In genomic region chr3:111539351-111540331, GRCh38 we compare ENCODE assay signal across 9 cellular contexts. TPM values are rescaled to one million over a fixed set of nuclear protein-coding genes. Genes with fewer than 3 reads are reported as not detected.
DNase-seq lines count a peak whose midpoint lies in the region; ATAC-seq and TF ChIP-seq lines count a peak whose summit lies in the region.
"Had no signal": no experiment of that assay in that cellular context is flagged by ENCODE, and none has a peak within 500 bp of the region (broad histone marks: within the 10 kb centered on the region; RNA-seq: fewer than 3 reads in every experiment).

No MANE protein-coding gene starts in this region.

- ATAC-seq in lower lobe of right lung: peak; percentile 86 to 93

- H3K27ac ChIP-seq in lower lobe of right lung: no peak overlapping the region

- TF ChIP-seq CTCF in lower lobe of right lung (IDR thresholded peaks at IDR 0.05): peak; percentile 65

- no peaks in the 10 kb centered on the region for H3K9me3 ChIP-seq in lower lobe of right lung

- DNase-seq in NCI-H2029 (lab: John Stamatoyannopoulos, UW) (peak; percentile 14), NCI-H2029 treated with DMSO at 0.1 percent for 48 hours (lab: John Stamatoyannopoulos, UW) (no peak), H7 (peak; percentile 41), Kasumi-1 (lab: John Stamatoyannopoulos, UW) (peak; percentile 67 to 69), T1000 (lab: John Stamatoyannopoulos, UW) (peak; percentile 30), brain pericyte (ENCODE audit: low read depth, low spot score) (peak; percentile 13), lower lobe of right lung (peak; percentile 69)
- peak; percentile 38 to 47 for DNase-seq in stimulated activated CD8-positive, alpha-beta memory T cell treated with anti-CD3 and anti-CD28 coated beads, Interleukin-2, amount 100 ng/mL, for 1 hour (ENCODE audit: low read depth in 2 of 2)

- no peaks in the 10 kb centered on the region for H3K27me3 ChIP-seq in H7 (ENCODE audit: control insufficient read depth, insufficient read depth, low read length)
- no peaks in the 10 kb centered on the region for H3K27me3 ChIP-seq in lower lobe of right lung (ENCODE audit: low read depth)

- H3K4me3 ChIP-seq in H7 (ENCODE audit: insufficient read depth, low read depth, low read length) (no peak overlapping the region), lower lobe of right lung (no peak overlapping the region)

- peaks cover 15% of the 10 kb centered on the region for H3K4me1 ChIP-seq in lower lobe of right lung

- intact Hi-C loops in lower lobe of right lung (cut with DNase I): no loop called here

- H3K36me3 ChIP-seq in H7 (replicated peaks; ENCODE audit: control insufficient read depth, insufficient read depth, low read length) (no peaks in the 10 kb centered on the region), lower lobe of right lung (no peaks in the 10 kb centered on the region)

RNA-seq across cellular contexts. Expression of gene CD96, which starts 2.4 kb away (rescaled TPM):
- not detected in 2 replicates for total RNA-seq in H7 (2014; rRNA removed; shearing (Covaris generic))
- 5.6 TPM for total RNA-seq in lower lobe of right lung

RNA-seq across cellular contexts. Expression of gene ZBED2, which starts 55.5 kb away (rescaled TPM):
- not detected in 2 replicates for total RNA-seq in H7 (2014; rRNA removed; shearing (Covaris generic))
- 8.2 TPM for total RNA-seq in lower lobe of right lung
- total RNA-seq: skeletal muscle tissue had no signal
